In the genomic region with DNA sequence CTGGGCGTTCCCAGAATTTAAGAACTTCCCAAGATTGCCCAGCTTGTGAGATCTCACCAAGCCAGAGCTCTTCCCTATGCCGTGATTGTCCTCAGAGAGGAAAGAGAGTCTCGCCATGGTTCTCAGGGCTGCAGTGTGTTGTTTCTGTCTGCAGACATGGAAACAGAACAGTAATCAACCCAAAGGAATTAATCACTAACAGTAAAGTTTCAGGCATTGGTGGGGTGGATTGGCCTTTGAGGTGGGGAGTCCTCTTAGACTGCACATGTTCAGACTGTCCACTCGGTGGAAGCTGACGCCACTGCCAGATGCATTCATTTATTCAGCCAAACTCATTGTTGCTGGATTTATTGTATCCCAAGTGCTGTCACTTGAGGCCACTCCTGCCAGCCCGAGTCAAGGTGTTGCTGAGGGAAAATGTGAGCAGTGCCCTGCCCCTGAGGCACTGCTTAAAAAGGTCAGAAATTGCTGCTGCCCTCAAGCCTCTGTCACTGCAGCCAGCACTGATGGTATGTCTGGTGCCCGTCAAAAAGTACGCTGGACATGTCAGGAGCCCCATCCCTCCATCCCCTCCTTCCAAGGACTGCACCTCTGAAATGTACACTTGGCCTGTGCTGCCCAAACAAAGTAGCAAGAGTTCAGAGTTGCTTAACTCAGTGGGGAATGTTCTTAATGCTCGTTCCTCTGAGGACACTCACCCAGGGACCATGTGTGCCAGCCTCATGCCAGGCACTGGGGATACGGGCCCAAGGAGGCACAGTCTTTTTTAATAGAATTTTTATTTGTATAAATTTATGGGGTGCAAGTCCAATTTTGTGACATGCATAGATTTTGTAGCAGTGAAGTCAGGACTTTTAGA, we compare ENCODE assay signal across 16 cellular contexts.
DNase-seq lines count a peak whose midpoint lies in the region; ATAC-seq, FAIRE-seq and TF ChIP-seq lines count a peak whose summit lies in the region.
"Had no signal": no experiment of that assay in that cellular context is flagged by ENCODE, and none has a peak within 500 bp of the region (broad histone marks: within the 10 kb centered on the region; RNA-seq: fewer than 3 reads in every experiment).

No MANE protein-coding gene starts in this region.

- peaks cover 2% of the 10 kb centered on the region for H3K36me3 Mint-ChIP-seq in mesothelial cell of epicardium

- no peak overlapping the region for H3K27ac ChIP-seq in right cardiac atrium (ENCODE audit: low read length)

- peaks cover 8% of the 10 kb centered on the region for H3K4me1 ChIP-seq in right cardiac atrium (ENCODE audit: control insufficient read depth, insufficient read depth, low read length)

- DNase-seq in right cardiac atrium (peak in 1 of 3 donors; percentile 18), left cardiac atrium (no peak), choroid plexus epithelial cell (ENCODE audit: low read depth) (peak; percentile 37), mesothelial cell of epicardium (ENCODE audit: low spot score in 2 of 2, unreplicated experiment in 2 of 2) (no peak), urothelium cell line (ENCODE audit: low spot score) (no peak), NCI-H1930 (lab: John Stamatoyannopoulos, UW) (no peak)
- DNase-seq in activated effector memory CD4-positive, alpha-beta T cell treated with Interleukin-2 at 50 U/mL for 16 hours, result no peak
- DNase-seq: activated CD8-positive, alpha-beta memory T cell treated with anti-CD3 and anti-CD28 coated beads, Interleukin-2, amount 50 U/mL, for 4 hours; activated naive CD4-positive, alpha-beta T cell treated with anti-CD3 and anti-CD28 coated beads for 36 hours; glutamatergic neuron; NCI-H187 treated with DMSO at 0.1 percent for 48 hours; NCI-H510A; posterior cingulate gyrus; stimulated activated CD4-positive, alpha-beta T cell treated with anti-CD3 and anti-CD28 coated beads, Interleukin-15, amount 100 ng/mL, for 24 hours had no signal

- no peak overlapping the region for H3K4me3 ChIP-seq in right cardiac atrium (ENCODE audit: low read length)
- H3K4me3 ChIP-seq in choroid plexus epithelial cell (ENCODE audit: low read depth, low read length), result no peak overlapping the region

- no peak overlapping the region for H3K4me3 Mint-ChIP-seq in mesothelial cell of epicardium
- H3K4me3 Mint-ChIP-seq: activated naive CD4-positive, alpha-beta T cell treated with anti-CD3 and anti-CD28 coated beads for 36 hours had no signal

- intact Hi-C loops in right cardiac atrium (cut with DNase I), result no loop called here
- intact Hi-C loops in left cardiac atrium (cut with DNase I), result no loop called here

- H3K27me3 Mint-ChIP-seq in mesothelial cell of epicardium (ENCODE audit: low read depth), result no peaks in the 10 kb centered on the region

- ATAC-seq in right cardiac atrium (peak; percentile 1 to 8), left cardiac atrium (no peak), HG03457 (IDR thresholded peaks at IDR 0.05; ENCODE audit: unreplicated experiment) (no peak)
- ATAC-seq: activated CD4-positive, CD25-positive, alpha-beta regulatory T cell treated with anti-CD3 and anti-CD28 coated beads, Interleukin-2, amount 50 U/mL, for 24 hours had no signal

- TF ChIP-seq CTCF in choroid plexus epithelial cell (conservative IDR thresholded peaks at IDR 0.05; ENCODE audit: low read depth, low read length) (no peak), mesothelial cell of epicardium (IDR thresholded peaks at IDR 0.05; ENCODE audit: unreplicated experiment) (no peak)

- no peaks in the 10 kb centered on the region for H3K9me3 Mint-ChIP-seq in mesothelial cell of epicardium
- H3K9me3 Mint-ChIP-seq: activated naive CD4-positive, alpha-beta T cell treated with anti-CD3 and anti-CD28 coated beads for 36 hours had no signal

- H3K4me1 Mint-ChIP-seq in mesothelial cell of epicardium, result peaks cover 78% of the 10 kb centered on the region

- WGBS in right cardiac atrium, result 66% methylated on average over 10 of the region's 10 CpGs

- FAIRE-seq in urothelium cell line (lab: Jason Lieb, UNC), result peak; percentile 97

- peak overlapping the region; percentile 89 for H3K27ac Mint-ChIP-seq in mesothelial cell of epicardium
- H3K27ac Mint-ChIP-seq: activated naive CD4-positive, alpha-beta T cell treated with anti-CD3 and anti-CD28 coated beads for 36 hours had no signal

- no peaks in the 10 kb centered on the region for H3K27me3 ChIP-seq in right cardiac atrium (ENCODE audit: control insufficient read depth, insufficient read depth)

- no peaks in the 10 kb centered on the region for H3K9me3 ChIP-seq in right cardiac atrium (ENCODE audit: control insufficient read depth, low read length)

Comparison
In these comparisons a context has a peak if more than half of its experiments do, and no peak if none do; other contexts are left out.
1. ATAC-seq: peak in right cardiac atrium (2 of 2); none in left cardiac atrium (0 of 2) and HG03457 (single experiment).